8 cellular contexts compared by ENCODE assay signal in the genomic region with DNA sequence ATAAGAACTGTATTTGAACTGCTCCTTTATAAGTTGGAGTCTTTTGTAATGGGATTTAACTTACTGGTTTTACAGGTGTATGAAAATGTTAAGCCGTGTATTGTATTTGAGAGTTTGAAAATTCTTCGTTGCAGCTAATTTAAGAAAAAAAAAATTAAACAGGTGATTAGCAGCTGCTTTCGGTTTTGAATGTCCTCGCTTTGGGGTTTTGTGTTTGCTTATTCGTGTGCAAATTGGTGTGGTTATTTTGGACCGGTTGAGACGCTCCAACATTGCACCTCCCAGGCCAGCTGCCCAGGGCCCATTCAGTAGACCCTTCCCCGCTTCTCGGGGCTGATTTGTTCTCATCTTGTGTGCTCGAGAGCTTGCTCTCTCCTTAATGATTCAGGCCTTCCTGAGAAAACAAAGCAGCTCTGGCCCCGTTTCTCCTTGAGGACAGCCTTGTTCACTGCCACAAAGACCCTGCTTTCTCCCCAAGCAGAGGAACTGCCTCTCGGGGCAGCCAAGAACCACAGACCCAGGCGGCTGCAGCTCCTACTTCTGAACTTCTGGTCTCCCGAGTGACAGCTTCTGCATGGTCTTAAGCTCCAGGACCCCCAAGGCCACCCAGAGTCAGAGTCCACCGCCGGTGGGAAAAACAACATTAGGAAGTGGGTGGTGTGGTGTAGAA.
DNase-seq lines count a peak whose midpoint lies in the region; ATAC-seq and TF ChIP-seq lines count a peak whose summit lies in the region.

No MANE protein-coding gene starts in this region.

- TF ChIP-seq CTCF in heart right ventricle (IDR thresholded peaks at IDR 0.05) = no peak
- TF ChIP-seq CTCF in astrocyte of the cerebellum (IDR thresholded peaks at IDR 0.05; ENCODE audit: low read depth, low read length, missing control alignments) = no peak
- no peak for TF ChIP-seq CTCF in neural cell (IDR thresholded peaks at IDR 0.05; ENCODE audit: poor library complexity, severe bottlenecking)
- no peak for TF ChIP-seq CTCF in coronary artery (IDR thresholded peaks at IDR 0.05)

- no peak overlapping the region for H4K91ac ChIP-seq in mesenchymal stem cell (ENCODE audit: low read length)

- H3K4me1 ChIP-seq in heart right ventricle = peaks cover 3 to 83% (median 31%) of the 10 kb centered on the region in 9 donors
- peaks cover 5% of the 10 kb centered on the region for H3K4me1 ChIP-seq in mesenchymal stem cell (ENCODE audit: control insufficient read depth, insufficient read depth, low read depth, low read length)

- H3K27me3 Mint-ChIP-seq in activated CD4-positive, alpha-beta T cell treated with anti-CD3 and anti-CD28 coated beads for 36 hours = no peaks in the 10 kb centered on the region

- no peak for TF ChIP-seq EP300 in neural cell (conservative IDR thresholded peaks at IDR 0.05; ENCODE audit: poor library complexity, severe bottlenecking)

- H3K27ac ChIP-seq in heart right ventricle = peak overlapping the region; percentile 61 to 90 (median 74)
- peak overlapping the region; percentile 20 for H3K27ac ChIP-seq in neural cell (ENCODE audit: low read length)
- H3K27ac ChIP-seq in coronary artery = no peak overlapping the region
- no peak overlapping the region for H3K27ac ChIP-seq in mesenchymal stem cell (ENCODE audit: low read length, poor library complexity, severe bottlenecking)

- no peak overlapping the region for H3K4ac ChIP-seq in mesenchymal stem cell (ENCODE audit: low read depth in 1 of 2, low read length in 2 of 2)

- peaks cover 5% of the 10 kb centered on the region for H3K36me3 Mint-ChIP-seq in activated CD4-positive, alpha-beta T cell treated with anti-CD3 and anti-CD28 coated beads for 36 hours (ENCODE audit: low read depth)

- no peaks in the 10 kb centered on the region for H4K20me1 ChIP-seq in neural cell (ENCODE audit: insufficient read depth)

- peaks cover 75% of the 10 kb centered on the region for H3K79me2 ChIP-seq in neural cell (replicated peaks; ENCODE audit: insufficient read depth, low read length)

- H3K4me2 ChIP-seq in neural cell (ENCODE audit: low read length) = no peak overlapping the region
- H3K4me2 ChIP-seq in mesenchymal stem cell (ENCODE audit: low read length, poor library complexity, severe bottlenecking) = no peak overlapping the region

- H3K9me3 ChIP-seq in heart right ventricle (no peaks in the 10 kb centered on the region), neural cell (ENCODE audit: low read length) (no peaks in the 10 kb centered on the region), mesenchymal stem cell (ENCODE audit: control insufficient read depth, low read length) (no peaks in the 10 kb centered on the region)

- no peaks in the 10 kb centered on the region for H3K9me3 Mint-ChIP-seq in activated CD4-positive, alpha-beta T cell treated with anti-CD3 and anti-CD28 coated beads for 36 hours (ENCODE audit: low read depth)

- H2BK15ac ChIP-seq in mesenchymal stem cell (ENCODE audit: low read depth, poor library complexity, severe bottlenecking) = no peak overlapping the region

- H2AFZ ChIP-seq in neural cell (ENCODE audit: low read depth, low read length) (no peak overlapping the region), mesenchymal stem cell (ENCODE audit: low read depth, low read length) (no peak overlapping the region)

- H3K14ac ChIP-seq in mesenchymal stem cell (ENCODE audit: low read length in 2 of 2) = no peak overlapping the region

- ATAC-seq in heart right ventricle = peak in 3 of 8 donors; percentile 3 to 7 (median 4)
- ATAC-seq in left cardiac atrium = no peak
- ATAC-seq in HG03159 (IDR thresholded peaks at IDR 0.05; ENCODE audit: unreplicated experiment) = peak; percentile 62
- no peak for ATAC-seq in activated CD4-positive, alpha-beta T cell treated with anti-CD3 and anti-CD28 coated beads for 36 hours

- H3K9me2 ChIP-seq in neural cell (ENCODE audit: insufficient read depth, low read length) = no peaks in the 10 kb centered on the region

- no peak overlapping the region for H2AK5ac ChIP-seq in mesenchymal stem cell (ENCODE audit: low read length, severe bottlenecking)

- intact Hi-C loops in heart right ventricle (cut with DNase I) = loop anchor here in 2 of 10 donors (5.0 kb wide), 2 partner anchors 70 to 100 kb away; a partner anchor contains a TSS
- intact Hi-C loops in left cardiac atrium (cut with DNase I) = no loop called here
- intact Hi-C loops in activated CD4-positive, alpha-beta T cell treated with anti-CD3 and anti-CD28 coated beads for 36 hours (cut with DNase I, micrococcal nuclease) = loop anchor here in 1 of 2 experiments (5.0 kb wide), 1 partner anchor 50 kb away; no protein-coding TSS in a partner anchor

- TF ChIP-seq RAD21 in neural cell (conservative IDR thresholded peaks at IDR 0.05) = peak; percentile 20

- no peak overlapping the region for H3K18ac ChIP-seq in mesenchymal stem cell (ENCODE audit: low read depth in 1 of 2, low read length in 2 of 2)

- in situ Hi-C loops in astrocyte of the cerebellum (cut with HindIII; ENCODE audit: low sequenced_read_pairs) = no loop called here

- H3K27ac Mint-ChIP-seq in activated CD4-positive, alpha-beta T cell treated with anti-CD3 and anti-CD28 coated beads for 36 hours = no peak overlapping the region

- H3K4me1 Mint-ChIP-seq in activated CD4-positive, alpha-beta T cell treated with anti-CD3 and anti-CD28 coated beads for 36 hours = peaks cover 57% of the 10 kb centered on the region

- H3K79me1 ChIP-seq in mesenchymal stem cell (replicated peaks; ENCODE audit: low read length, poor library complexity, severe bottlenecking) = peaks cover 43% of the 10 kb centered on the region

- H3K9ac ChIP-seq in neural cell (ENCODE audit: low read length) (peak overlapping the region; percentile 34), mesenchymal stem cell (ENCODE audit: low read length) (no peak overlapping the region)

- H3K36me3 ChIP-seq in heart right ventricle (no peaks in the 10 kb centered on the region), neural cell (ENCODE audit: insufficient read depth, low read length) (no peaks in the 10 kb centered on the region), mesenchymal stem cell (ENCODE audit: control insufficient read depth in 1 of 2, insufficient read depth in 2 of 2, low read depth in 1 of 2, low read length in 2 of 2) (peaks cover 0 to 4% of the 10 kb centered on the region in 2 experiments)

- CTCF ChIA-PET in activated CD4-positive, alpha-beta T cell treated with anti-CD3 and anti-CD28 coated beads for 36 hours (lab: Charles Lee) = interaction anchor here (0.7 to 1.3 kb wide), 5 partner anchors 9 to 426 kb away, joined by 3 to 4 read pairs (median 3); no protein-coding TSS in a partner anchor

- peak overlapping the region in 4 of 10 donors; percentile 12 to 28 (median 16) for H3K4me3 ChIP-seq in heart right ventricle
- H3K4me3 ChIP-seq in astrocyte of the cerebellum (ENCODE audit: low read depth, low read length) = peak overlapping the region; percentile 31
- peak overlapping the region; percentile 31 for H3K4me3 ChIP-seq in neural cell (ENCODE audit: low read length)
- no peak overlapping the region for H3K4me3 ChIP-seq in coronary artery
- no peak overlapping the region for H3K4me3 ChIP-seq in mesenchymal stem cell (ENCODE audit: insufficient read depth in 1 of 2, low read depth in 1 of 2, low read length in 2 of 2)

- H3K4me3 Mint-ChIP-seq in activated CD4-positive, alpha-beta T cell treated with anti-CD3 and anti-CD28 coated beads for 36 hours = no peak overlapping the region

- H3K23ac ChIP-seq in mesenchymal stem cell (ENCODE audit: low read length in 2 of 2) = no peak overlapping the region

- peaks cover 5% of the 10 kb centered on the region for H3F3A ChIP-seq in neural cell (ENCODE audit: insufficient read depth, low read length, poor library complexity, severe bottlenecking)

- no peak overlapping the region for H2BK12ac ChIP-seq in mesenchymal stem cell (ENCODE audit: low read length in 2 of 2)

- no peak overlapping the region for H4K8ac ChIP-seq in mesenchymal stem cell (ENCODE audit: low read length)

- POLR2A ChIA-PET in activated CD4-positive, alpha-beta T cell treated with anti-CD3 and anti-CD28 coated beads for 36 hours (lab: Charles Lee) = no interaction called here

- H3K27me3 ChIP-seq in heart right ventricle (no peaks in the 10 kb centered on the region), neural cell (ENCODE audit: insufficient read depth, low read depth, low read length) (no peaks in the 10 kb centered on the region), mesenchymal stem cell (ENCODE audit: control insufficient read depth in 1 of 2, insufficient read depth in 1 of 2, low read length in 2 of 2) (no peaks in the 10 kb centered on the region)

- 53 to 57% methylated on average over 16 of the region's 16 CpGs for WGBS in heart right ventricle, 2 donors
- 86% methylated on average over 16 of the region's 16 CpGs for WGBS in mesenchymal stem cell

- DNase-seq in heart right ventricle = no peak
- DNase-seq in left cardiac atrium = no peak
- DNase-seq in astrocyte of the cerebellum (ENCODE audit: low read depth) = no peak
- DNase-seq in coronary artery (ENCODE audit: low spot score) = no peak
- DNase-seq in activated CD4-positive, alpha-beta T cell treated with anti-CD3 and anti-CD28 coated beads for 36 hours = no peak
- DNase-seq in mesenchymal stem cell = no peak

- H2BK5ac ChIP-seq in mesenchymal stem cell (ENCODE audit: low read depth, low read length, poor library complexity, severe bottlenecking) = no peak overlapping the region

- H2BK120ac ChIP-seq in mesenchymal stem cell (ENCODE audit: low read depth, low read length) = no peak overlapping the region

TF ChIP-seq in neural cell, 6 proteins besides CTCF, POLR2A, EP300 and RAD21:
- TF ChIP-seq POLR2AphosphoS5 (IDR thresholded peaks at IDR 0.05) = no peak
- TF ChIP-seq MXI1 (conservative IDR thresholded peaks at IDR 0.05; ENCODE audit: poor library complexity, severe bottlenecking) = peak; percentile 18
TF ChIP-seq in neural cell: peak in this region for 1.

Comparison
In these comparisons a context has a peak if more than half of its experiments do, and no peak if none do; other contexts are left out.
1. H3K27ac ChIP-seq: peak in heart right ventricle (10 of 10) and neural cell (single experiment); none in coronary artery (0 of 2) and mesenchymal stem cell (single experiment).
2. H3K4me3 ChIP-seq: peak in astrocyte of the cerebellum (single experiment) and neural cell (single experiment); none in coronary artery (single experiment) and mesenchymal stem cell (0 of 2).